ENCODE assay signal across 31 cellular contexts in genomic region chr5:102200861-102201260, GRCh38.
"Had no signal": no experiment of that assay in that cellular context is flagged by ENCODE, and none has a peak within 500 bp of the region (broad histone marks: within the 10 kb centered on the region; RNA-seq: fewer than 3 reads in every experiment).

No MANE protein-coding gene starts in this region.

- H3K27me3 ChIP-seq: ascending aorta, breast epithelium, cardiac muscle cell, colonic mucosa, esophagus squamous epithelium had no signal

- ATAC-seq: activated CD4-positive, alpha-beta T cell treated with anti-CD3 and anti-CD28 coated beads for 36 hours; activated CD8-positive, alpha-beta memory T cell treated with anti-CD3 and anti-CD28 coated beads, Interleukin-2, amount 10 ng/mL, durations not matched to agents 7 days and 5 days; activated CD8-positive, alpha-beta T cell treated with anti-CD3 and anti-CD28 coated beads, Interleukin-2, amount 10 ng/mL, durations not matched to agents 7 days and 5 days; activated naive CD4-positive, alpha-beta T cell treated with anti-CD3 and anti-CD28 coated beads, Interleukin-2, amount 50 U/mL, for 72 hours; T-helper 17 cell had no signal

- H3K4me1 ChIP-seq: ascending aorta, breast epithelium, colonic mucosa, esophagus squamous epithelium had no signal

- H3K9me3 Mint-ChIP-seq: activated CD4-positive, alpha-beta T cell treated with anti-CD3 and anti-CD28 coated beads, Interleukin-2, amount 10 ng/mL, durations not matched to agents 24 days and 14 days; activated naive CD4-positive, alpha-beta T cell treated with anti-CD3 and anti-CD28 coated beads, Interleukin-2, amount 10 ng/mL, durations not matched to agents 7 days and 5 days; activated naive CD8-positive, alpha-beta T cell treated with anti-CD3 and anti-CD28 coated beads, Interleukin-2, amount 10 ng/mL, durations not matched to agents 7 days and 5 days; activated T-helper 1 cell treated with anti-CD3 and anti-CD28 coated beads, Interleukin-12 subunit alpha, Interleukin-12 subunit beta, Interleukin-2, Interleukin-4 antibody, amounts not matched to agents 30 ng/mL and 10 ng/mL and 1 ng/mL, durations not matched to agents 14 hours and 24 hours and 36 hours; T-helper 2 cell treated with Interferon-gamma antibody and Interleukin-4, amounts not matched to agents 5 μg/mL and 100 μg/mL, for 36 hours had no signal

- H3K9me3 ChIP-seq: ascending aorta, colonic mucosa, esophagus squamous epithelium had no signal

- H3K27ac ChIP-seq: ascending aorta, breast epithelium, cardiac muscle cell, colonic mucosa, epithelial cell of prostate, esophagus squamous epithelium had no signal

- H3K4me1 Mint-ChIP-seq: activated CD4-positive, alpha-beta T cell treated with anti-CD3 and anti-CD28 coated beads for 36 hours; activated CD4-positive, alpha-beta T cell treated with anti-CD3 and anti-CD28 coated beads, Interleukin-2, amount 10 ng/mL, durations not matched to agents 24 days and 14 days; activated CD8-positive, alpha-beta memory T cell treated with anti-CD3 and anti-CD28 coated beads, Interleukin-2, amount 10 ng/mL, durations not matched to agents 7 days and 5 days; activated naive CD4-positive, alpha-beta T cell treated with anti-CD3 and anti-CD28 coated beads, Interleukin-2, amount 10 ng/mL, durations not matched to agents 7 days and 5 days; activated naive CD8-positive, alpha-beta T cell treated with anti-CD3 and anti-CD28 coated beads, Interleukin-2, amount 10 ng/mL, durations not matched to agents 7 days and 5 days; brain; T-helper 17 cell had no signal

- H3K36me3 ChIP-seq: ascending aorta, breast epithelium, cardiac muscle cell, colonic mucosa, esophagus squamous epithelium had no signal

- H3K4me3 Mint-ChIP-seq: activated CD4-positive, alpha-beta memory T cell treated with anti-CD3 and anti-CD28 coated beads for 36 hours; activated CD4-positive, alpha-beta T cell treated with anti-CD3 and anti-CD28 coated beads for 36 hours; activated CD4-positive, alpha-beta T cell treated with anti-CD3 and anti-CD28 coated beads, Interleukin-2, amount 10 ng/mL, durations not matched to agents 24 days and 14 days; activated CD8-positive, alpha-beta memory T cell treated with anti-CD3 and anti-CD28 coated beads, Interleukin-2, amount 10 ng/mL, durations not matched to agents 7 days and 5 days; activated CD8-positive, alpha-beta T cell treated with anti-CD3 and anti-CD28 coated beads, Interleukin-2, amount 10 ng/mL, durations not matched to agents 7 days and 5 days; activated naive CD4-positive, alpha-beta T cell treated with anti-CD3 and anti-CD28 coated beads, Interleukin-2, amount 10 ng/mL, durations not matched to agents 7 days and 5 days; activated naive CD8-positive, alpha-beta T cell treated with anti-CD3 and anti-CD28 coated beads, Interleukin-2, amount 10 ng/mL, durations not matched to agents 7 days and 5 days; activated T-helper 1 cell treated with anti-CD3 and anti-CD28 coated beads, Interleukin-12 subunit alpha, Interleukin-12 subunit beta, Interleukin-2, Interleukin-4 antibody, amounts not matched to agents 30 ng/mL and 10 ng/mL and 1 ng/mL, durations not matched to agents 14 hours and 24 hours and 36 hours; brain; T-helper 17 cell; T-helper 2 cell treated with Interferon-gamma antibody and Interleukin-4, amounts not matched to agents 5 μg/mL and 100 μg/mL, for 36 hours had no signal

- DNase-seq: activated CD4-positive, alpha-beta memory T cell treated with anti-CD3 and anti-CD28 coated beads for 36 hours; activated CD4-positive, alpha-beta T cell treated with anti-CD3 and anti-CD28 coated beads for 36 hours; activated CD4-positive, alpha-beta T cell treated with anti-CD3 and anti-CD28 coated beads, Interleukin-2, amount 10 ng/mL, durations not matched to agents 24 days and 14 days; activated CD4-positive, CD25-positive, alpha-beta regulatory T cell; activated CD4-positive, CD25-positive, alpha-beta regulatory T cell treated with anti-CD3 and anti-CD28 coated beads, Interleukin-2, amount 50 U/mL, for 72 hours; activated CD8-positive, alpha-beta memory T cell treated with anti-CD3 and anti-CD28 coated beads, Interleukin-2, amount 10 ng/mL, durations not matched to agents 7 days and 5 days; activated CD8-positive, alpha-beta memory T cell treated with anti-CD3 and anti-CD28 coated beads, Interleukin-2, amount 50 U/mL, for 4 hours; activated CD8-positive, alpha-beta T cell treated with anti-CD3 and anti-CD28 coated beads, Interleukin-2, amount 10 ng/mL, durations not matched to agents 7 days and 5 days; activated gamma-delta T cell; activated naive CD4-positive, alpha-beta T cell; activated naive CD4-positive, alpha-beta T cell treated with anti-CD3 and anti-CD28 coated beads, Interleukin-2, amount 10 ng/mL, durations not matched to agents 7 days and 5 days; activated naive CD8-positive, alpha-beta T cell treated with anti-CD3 and anti-CD28 coated beads, Interleukin-2, amount 10 ng/mL, durations not matched to agents 7 days and 5 days; activated T-cell treated with anti-CD3 and anti-CD28 coated beads, Interleukin-2, amount 50 U/mL, for 1 hour; activated T-cell treated with anti-CD3 and anti-CD28 coated beads, Interleukin-2, amount 50 U/mL, for 48 hours; central memory CD4-positive, alpha-beta T cell; cerebellar nuclear complex; colonic mucosa; effector CD8-positive, alpha-beta T cell; esophagus squamous epithelium; foreskin melanocyte; T-helper 1 cell; T-helper 17 cell; T1000 had no signal

- H3K27ac Mint-ChIP-seq: activated CD4-positive, alpha-beta memory T cell treated with anti-CD3 and anti-CD28 coated beads for 36 hours; activated CD4-positive, alpha-beta T cell treated with anti-CD3 and anti-CD28 coated beads for 36 hours; activated CD4-positive, alpha-beta T cell treated with anti-CD3 and anti-CD28 coated beads, Interleukin-2, amount 10 ng/mL, durations not matched to agents 24 days and 14 days; activated CD8-positive, alpha-beta memory T cell treated with anti-CD3 and anti-CD28 coated beads, Interleukin-2, amount 10 ng/mL, durations not matched to agents 7 days and 5 days; activated CD8-positive, alpha-beta T cell treated with anti-CD3 and anti-CD28 coated beads, Interleukin-2, amount 10 ng/mL, durations not matched to agents 7 days and 5 days; activated naive CD4-positive, alpha-beta T cell treated with anti-CD3 and anti-CD28 coated beads, Interleukin-2, amount 10 ng/mL, durations not matched to agents 7 days and 5 days; activated naive CD4-positive, alpha-beta T cell treated with anti-CD3 and anti-CD28 coated beads, Interleukin-2, amount 50 U/mL, for 72 hours; activated naive CD8-positive, alpha-beta T cell treated with anti-CD3 and anti-CD28 coated beads, Interleukin-2, amount 10 ng/mL, durations not matched to agents 7 days and 5 days; activated T-helper 1 cell treated with anti-CD3 and anti-CD28 coated beads, Interleukin-12 subunit alpha, Interleukin-12 subunit beta, Interleukin-2, Interleukin-4 antibody, amounts not matched to agents 30 ng/mL and 10 ng/mL and 1 ng/mL, durations not matched to agents 14 hours and 24 hours and 36 hours; brain; T-helper 17 cell; T-helper 2 cell treated with Interferon-gamma antibody and Interleukin-4, amounts not matched to agents 5 μg/mL and 100 μg/mL, for 36 hours had no signal

- H3K4me3 ChIP-seq: ascending aorta, breast epithelium, cardiac muscle cell, colonic mucosa, esophagus squamous epithelium had no signal

- H3K36me3 Mint-ChIP-seq: activated CD4-positive, alpha-beta memory T cell treated with anti-CD3 and anti-CD28 coated beads for 36 hours; activated CD8-positive, alpha-beta memory T cell treated with anti-CD3 and anti-CD28 coated beads, Interleukin-2, amount 10 ng/mL, durations not matched to agents 7 days and 5 days; activated naive CD4-positive, alpha-beta T cell treated with anti-CD3 and anti-CD28 coated beads, Interleukin-2, amount 10 ng/mL, durations not matched to agents 7 days and 5 days; activated naive CD4-positive, alpha-beta T cell treated with anti-CD3 and anti-CD28 coated beads, Interleukin-2, amount 50 U/mL, for 72 hours; activated naive CD8-positive, alpha-beta T cell treated with anti-CD3 and anti-CD28 coated beads, Interleukin-2, amount 10 ng/mL, durations not matched to agents 7 days and 5 days; brain had no signal

- H3K27me3 Mint-ChIP-seq: activated CD4-positive, alpha-beta T cell treated with anti-CD3 and anti-CD28 coated beads, Interleukin-2, amount 10 ng/mL, durations not matched to agents 24 days and 14 days; activated CD8-positive, alpha-beta memory T cell treated with anti-CD3 and anti-CD28 coated beads, Interleukin-2, amount 10 ng/mL, durations not matched to agents 7 days and 5 days; activated naive CD4-positive, alpha-beta T cell treated with anti-CD3 and anti-CD28 coated beads, Interleukin-2, amount 10 ng/mL, durations not matched to agents 7 days and 5 days; activated naive CD8-positive, alpha-beta T cell treated with anti-CD3 and anti-CD28 coated beads, Interleukin-2, amount 10 ng/mL, durations not matched to agents 7 days and 5 days had no signal
